27 cellular contexts compared by ENCODE assay signal in genomic region chr5:37683072-37683471, GRCh38.
"Had no signal": no experiment of that assay in that cellular context is flagged by ENCODE, and none has a peak within 500 bp of the region (broad histone marks: within the 10 kb centered on the region; RNA-seq: fewer than 3 reads in every experiment).

No MANE protein-coding gene starts in this region.

- DNase-seq: colonic mucosa; cortex of kidney; dermis blood vessel endothelial cell; dorsolateral prefrontal cortex; effector CD4-positive, alpha-beta T cell; effector CD8-positive, alpha-beta T cell; effector memory CD4-positive, alpha-beta T cell; effector memory CD8-positive, alpha-beta T cell; endodermal cell; erythroblast; esophagus squamous epithelium; foreskin fibroblast; foreskin keratinocyte; foreskin melanocyte; gastrocnemius medialis; glutamatergic neuron; head of caudate nucleus; heart left ventricle; heart right ventricle had no signal

- H2AFZ ChIP-seq: hepatocyte had no signal

- H3K27me3 ChIP-seq: colonic mucosa, dorsolateral prefrontal cortex, esophagus muscularis mucosa, esophagus squamous epithelium, foreskin keratinocyte, gastrocnemius medialis, gastroesophageal sphincter, heart left ventricle, heart right ventricle, hepatocyte had no signal

- H3K4me3 ChIP-seq: colonic mucosa, coronary artery, dorsolateral prefrontal cortex, esophagus muscularis mucosa, esophagus squamous epithelium, gastrocnemius medialis, gastroesophageal sphincter, heart left ventricle, heart right ventricle, hepatocyte had no signal

- H3K27ac ChIP-seq: colonic mucosa, coronary artery, dorsolateral prefrontal cortex, epithelial cell of prostate, esophagus muscularis mucosa, esophagus squamous epithelium, foreskin keratinocyte, gastrocnemius medialis, gastroesophageal sphincter, heart left ventricle, heart right ventricle, hepatocyte had no signal

- FAIRE-seq: colon, endometrium, frontal cortex had no signal

- H3K79me2 ChIP-seq: hepatocyte had no signal

- H3K4me2 ChIP-seq: hepatocyte had no signal

- H3K36me3 ChIP-seq: colonic mucosa, esophagus muscularis mucosa, esophagus squamous epithelium, gastrocnemius medialis, gastroesophageal sphincter, heart left ventricle, heart right ventricle had no signal

- H3K9me3 ChIP-seq: colonic mucosa, esophagus muscularis mucosa, esophagus squamous epithelium, gastrocnemius medialis, gastroesophageal sphincter had no signal

- H3K4me1 ChIP-seq: colonic mucosa, esophagus muscularis mucosa, esophagus squamous epithelium, foreskin keratinocyte, gastrocnemius medialis, gastroesophageal sphincter, heart left ventricle, heart right ventricle had no signal
